14 cellular contexts compared by ENCODE assay signal in genomic region chr4:119297795-119298194, GRCh38. TPM values are rescaled to one million over a fixed set of nuclear protein-coding genes. Genes with fewer than 3 reads are reported as not detected.
DNase-seq lines count a peak whose midpoint lies in the region; ATAC-seq and TF ChIP-seq lines count a peak whose summit lies in the region.
"Had no signal": no experiment of that assay in that cellular context is flagged by ENCODE, and none has a peak within 500 bp of the region (broad histone marks: within the 10 kb centered on the region; RNA-seq: fewer than 3 reads in every experiment).

No MANE protein-coding gene starts in this region.

- peak overlapping the region; percentile 100 for H3K4me3 Mint-ChIP-seq in activated naive CD4-positive, alpha-beta T cell treated with anti-CD3 and anti-CD28 coated beads, Interleukin-2, amount 50 U/mL, for 24 hours
- peak overlapping the region; percentile 99 for H3K4me3 Mint-ChIP-seq in activated CD8-positive, alpha-beta T cell treated with anti-CD3 and anti-CD28 coated beads, Interleukin-2, amount 10 ng/mL, durations not matched to agents 7 days and 5 days

- no peaks in the 10 kb centered on the region for H3K9me3 Mint-ChIP-seq in activated naive CD4-positive, alpha-beta T cell treated with anti-CD3 and anti-CD28 coated beads, Interleukin-2, amount 50 U/mL, for 24 hours
- H3K9me3 Mint-ChIP-seq in activated CD8-positive, alpha-beta T cell treated with anti-CD3 and anti-CD28 coated beads, Interleukin-2, amount 10 ng/mL, durations not matched to agents 7 days and 5 days (ENCODE audit: insufficient read depth), result no peaks in the 10 kb centered on the region

- H3K27me3 Mint-ChIP-seq in activated naive CD4-positive, alpha-beta T cell treated with anti-CD3 and anti-CD28 coated beads, Interleukin-2, amount 50 U/mL, for 24 hours, result no peaks in the 10 kb centered on the region
- H3K27me3 Mint-ChIP-seq in activated CD8-positive, alpha-beta T cell treated with anti-CD3 and anti-CD28 coated beads, Interleukin-2, amount 10 ng/mL, durations not matched to agents 7 days and 5 days (ENCODE audit: low read depth), result no peaks in the 10 kb centered on the region

- TF ChIP-seq CTCF in foreskin fibroblast (IDR thresholded peaks at IDR 0.05; ENCODE audit: low read depth, low read length) (no peak), tibial artery (IDR thresholded peaks at IDR 0.05) (no peak)

- H3K4me1 Mint-ChIP-seq in activated naive CD4-positive, alpha-beta T cell treated with anti-CD3 and anti-CD28 coated beads, Interleukin-2, amount 50 U/mL, for 24 hours, result peaks cover 35% of the 10 kb centered on the region
- peaks cover 33% of the 10 kb centered on the region for H3K4me1 Mint-ChIP-seq in activated CD8-positive, alpha-beta T cell treated with anti-CD3 and anti-CD28 coated beads, Interleukin-2, amount 10 ng/mL, durations not matched to agents 7 days and 5 days (ENCODE audit: low read depth)

- no peak for DNase-seq in activated naive CD4-positive, alpha-beta T cell treated with Interleukin-2 at 50 U/mL for 16 hours
- DNase-seq in activated CD8-positive, alpha-beta T cell treated with anti-CD3 and anti-CD28 coated beads, Interleukin-2, amount 10 ng/mL, durations not matched to agents 7 days and 5 days, result no peak
- no peak for DNase-seq in foreskin fibroblast
- DNase-seq in tibial artery, result no peak
- DNase-seq in epidermal melanocyte (ENCODE audit: insufficient read length, low spot score), result no peak
- DNase-seq: brain microvascular endothelial cell; kidney glomerular epithelial cell; NCI-H146; NCI-H69; stimulated activated naive CD8-positive, alpha-beta T cell treated with anti-CD3 and anti-CD28 coated beads, Interleukin-15, Interleukin-2, amounts not matched to agents 100 U/mL and 50 U/mL, for 24 hours had no signal

- H3K9me3 ChIP-seq in tibial artery, result no peaks in the 10 kb centered on the region

- peaks cover 14% of the 10 kb centered on the region for H3K36me3 Mint-ChIP-seq in activated naive CD4-positive, alpha-beta T cell treated with anti-CD3 and anti-CD28 coated beads, Interleukin-2, amount 50 U/mL, for 24 hours
- H3K36me3 Mint-ChIP-seq in activated CD8-positive, alpha-beta T cell treated with anti-CD3 and anti-CD28 coated beads, Interleukin-2, amount 10 ng/mL, durations not matched to agents 7 days and 5 days (ENCODE audit: low read depth), result peaks cover 47% of the 10 kb centered on the region

- H3K36me3 ChIP-seq in tibial artery, result peaks cover 14 to 30% (median 26%) of the 10 kb centered on the region in 3 donors

- CTCF ChIA-PET in activated CD8-positive, alpha-beta T cell treated with anti-CD3 and anti-CD28 coated beads, Interleukin-2, amount 10 ng/mL, durations not matched to agents 7 days and 5 days (lab: Charles Lee), result interaction anchor here (0.7 to 4.0 kb wide), 5 partner anchors 11 to 331 kb away, joined by 3 to 14 read pairs (median 3); partner anchors contain the start of gene PDE5A

- no peak for ATAC-seq in activated CD8-positive, alpha-beta T cell treated with anti-CD3 and anti-CD28 coated beads, Interleukin-2, amount 10 ng/mL, durations not matched to agents 7 days and 5 days
- ATAC-seq in HG02938 (IDR thresholded peaks at IDR 0.05; ENCODE audit: unreplicated experiment) (no peak), HG03039 (IDR thresholded peaks at IDR 0.05; ENCODE audit: unreplicated experiment) (no peak)
- ATAC-seq: stimulated activated naive CD8-positive, alpha-beta T cell treated with anti-CD3 and anti-CD28 coated beads, Interleukin-15, Interleukin-2, amounts not matched to agents 100 U/mL and 50 U/mL, for 24 hours had no signal

- H3K4me3 ChIP-seq in foreskin fibroblast (ENCODE audit: low read depth in 1 of 2, low read length in 2 of 2) (peak overlapping the region; percentile 91 to 93), tibial artery (peak overlapping the region; percentile 3 to 82)

- POLR2A ChIA-PET in activated CD8-positive, alpha-beta T cell treated with anti-CD3 and anti-CD28 coated beads, Interleukin-2, amount 10 ng/mL, durations not matched to agents 7 days and 5 days (lab: Charles Lee), result interaction anchor here (0.9 to 1.6 kb wide), 2 partner anchors 13 to 157 kb away, joined by 3 to 6 read pairs; no protein-coding TSS in a partner anchor

- intact Hi-C loops in tibial artery (cut with DNase I; ENCODE audit: low total_unique reads), result no loop called here

- no peaks in the 10 kb centered on the region for H3K27me3 ChIP-seq in tibial artery
- H3K27me3 ChIP-seq: brain microvascular endothelial cell had no signal

- no peak overlapping the region for H3K27ac ChIP-seq in tibial artery
- H3K27ac ChIP-seq: brain microvascular endothelial cell had no signal

- peak overlapping the region; percentile 99 for H3K27ac Mint-ChIP-seq in activated naive CD4-positive, alpha-beta T cell treated with anti-CD3 and anti-CD28 coated beads, Interleukin-2, amount 50 U/mL, for 24 hours
- no peak overlapping the region for H3K27ac Mint-ChIP-seq in activated CD8-positive, alpha-beta T cell treated with anti-CD3 and anti-CD28 coated beads, Interleukin-2, amount 10 ng/mL, durations not matched to agents 7 days and 5 days

- peaks cover 0 to 52% (median 18%) of the 10 kb centered on the region in 4 donors for H3K4me1 ChIP-seq in tibial artery

RNA-seq across cellular contexts. Expression of gene FABP2, which starts 24.1 kb away (rescaled TPM):
- total RNA-seq in activated CD8-positive, alpha-beta T cell treated with anti-CD3 and anti-CD28 coated beads, Interleukin-2, amount 10 ng/mL, durations not matched to agents 7 days and 5 days, result not detected
- total RNA-seq: omental fat pad had no signal
